ENCODE assay signal across 1 cellular context in genomic region chr1:1780598-1781525, GRCh38.
TF ChIP-seq lines count a peak whose summit lies in the region.

No MANE protein-coding gene starts in this region.

TF ChIP-seq in K562, 482 proteins besides CTCF, POLR2A, EP300 and RAD21 (continued from another document and continues in another):
- TF ChIP-seq NCOA1 (IDR thresholded peaks at IDR 0.05; ENCODE audit: low read depth): no peak
- TF ChIP-seq GATAD2B (IDR thresholded peaks at IDR 0.05; ENCODE audit: borderline replicate concordance): no peak
- no peak for TF ChIP-seq MYC (IDR thresholded peaks at IDR 0.05; ENCODE audit: low read depth, low read length)
- TF ChIP-seq MYC (CRISPR knock-in tag; IDR thresholded peaks at IDR 0.05; ENCODE audit: borderline replicate concordance, low read depth): 0 out of 2 replicates have a peak, but pooled peaks have one; percentile 7
- TF ChIP-seq ATF7 (IDR thresholded peaks at IDR 0.05): no peak
- no peak for TF ChIP-seq MXI1 (IDR thresholded peaks at IDR 0.05; ENCODE audit: low read depth, low read length)
- TF ChIP-seq YY1 (IDR thresholded peaks at IDR 0.05; ENCODE audit: borderline replicate concordance in 1 of 3, control insufficient read depth in 1 of 3, extremely low read depth in 1 of 3, insufficient read depth in 3 of 3, insufficient read length in 1 of 3, insufficient replicate concordance in 2 of 3, low read depth in 1 of 3, low read length in 2 of 3): no peak
- no peak for TF ChIP-seq ASH1L (IDR thresholded peaks at IDR 0.05; ENCODE audit: borderline replicate concordance, low read depth, partially characterized antibody)
- TF ChIP-seq PHF8 (IDR thresholded peaks at IDR 0.05; ENCODE audit: borderline replicate concordance, low read length): no peak; the same call in 1 of the 2 replicates
- no peak; the same call in 1 of the 2 replicates for TF ChIP-seq JUND (IDR thresholded peaks at IDR 0.05; ENCODE audit: borderline replicate concordance, low read depth, low read length)
- 0 out of 3 replicates have a peak, but pooled peaks have one; percentile 5 for TF ChIP-seq JUND (tag; IDR thresholded peaks at IDR 0.05; ENCODE audit: borderline replicate concordance, low read depth, low read length)
- no peak for TF ChIP-seq HMG20B (CRISPR knock-in tag; IDR thresholded peaks at IDR 0.05)
- TF ChIP-seq XRCC3 (IDR thresholded peaks at IDR 0.05): no peak
- no peak for TF ChIP-seq ZNF449 (CRISPR knock-in tag; IDR thresholded peaks at IDR 0.05)
- TF ChIP-seq ZNF280B (CRISPR knock-in tag; IDR thresholded peaks at IDR 0.05): no peak
- TF ChIP-seq PURB (CRISPR knock-in tag; IDR thresholded peaks at IDR 0.05; ENCODE audit: low read depth): no peak
- no peak for TF ChIP-seq ZNF583 (CRISPR knock-in tag; IDR thresholded peaks at IDR 0.05)
- TF ChIP-seq NR2C2 (CRISPR knock-in tag; IDR thresholded peaks at IDR 0.05): no peak
- TF ChIP-seq NR2C2 (tag; IDR thresholded peaks at IDR 0.05): peak; percentile 53; the same call in 1 of the 2 replicates
- TF ChIP-seq FOSL1 (tag; conservative IDR thresholded peaks at IDR 0.05): no peak
- no peak for TF ChIP-seq ZBTB7A (IDR thresholded peaks at IDR 0.05; ENCODE audit: borderline replicate concordance, control insufficient read depth, low read depth, low read length)
- no peak for TF ChIP-seq POLR2AphosphoS5 (IDR thresholded peaks at IDR 0.05; ENCODE audit: control insufficient read depth, insufficient read depth, low read depth, low read length)
- no peak for TF ChIP-seq CHD2 (IDR thresholded peaks at IDR 0.05; ENCODE audit: low read depth, low read length)
- no peak for TF ChIP-seq HBP1 (CRISPR knock-in tag; IDR thresholded peaks at IDR 0.05)
- no peak for TF ChIP-seq COPS2 (conservative IDR thresholded peaks at IDR 0.05)
- TF ChIP-seq KLF13 (tag; IDR thresholded peaks at IDR 0.05; ENCODE audit: borderline replicate concordance, low read depth): no peak
- no peak; a peak in 2 of 4 replicates for TF ChIP-seq ZNF639 (CRISPR knock-in tag; conservative IDR thresholded peaks at IDR 0.05 in 1 of 2, IDR thresholded peaks at IDR 0.05 in 1 of 2)
- no peak for TF ChIP-seq ZFP91 (CRISPR knock-in tag; IDR thresholded peaks at IDR 0.05)
- TF ChIP-seq BRD9 (IDR thresholded peaks at IDR 0.05; ENCODE audit: low read depth, partially characterized antibody): no peak
- no peak for TF ChIP-seq PRMT5 (CRISPR knock-in tag; IDR thresholded peaks at IDR 0.05)
- TF ChIP-seq ID3 (CRISPR knock-in tag; IDR thresholded peaks at IDR 0.05): no peak
- TF ChIP-seq ID3 (tag; IDR thresholded peaks at IDR 0.05): no peak
- no peak for TF ChIP-seq RCOR1 (IDR thresholded peaks at IDR 0.05; ENCODE audit: borderline replicate concordance in 1 of 2, low read depth in 2 of 2, low read length in 2 of 2)
- TF ChIP-seq ZNF592 (IDR thresholded peaks at IDR 0.05): peak; percentile 26; the same call in 1 of the 2 replicates
- peak; percentile 19; the same call in 1 of the 2 replicates for TF ChIP-seq CBFA2T3 (IDR thresholded peaks at IDR 0.05)
- TF ChIP-seq HMG20A (CRISPR knock-in tag; conservative IDR thresholded peaks at IDR 0.05): no peak
- no peak for TF ChIP-seq SREBF2 (CRISPR knock-in tag; IDR thresholded peaks at IDR 0.05)
- no peak for TF ChIP-seq E2F4 (CRISPR knock-in tag; IDR thresholded peaks at IDR 0.05; ENCODE audit: low read depth)
- no peak for TF ChIP-seq SNAPC5 (CRISPR knock-in tag; IDR thresholded peaks at IDR 0.05)
- no peak for TF ChIP-seq SMARCB1 (IDR thresholded peaks at IDR 0.05; ENCODE audit: insufficient read length, low read depth)
- TF ChIP-seq TAF15 (IDR thresholded peaks at IDR 0.05; ENCODE audit: low read depth, low read length): no peak
- no peak for TF ChIP-seq FUS (optimal IDR thresholded peaks at IDR 0.05; ENCODE audit: low read depth, low read length)
- no peak for TF ChIP-seq NR2C1 (IDR thresholded peaks at IDR 0.05)
- TF ChIP-seq NR2C1 (tag; IDR thresholded peaks at IDR 0.05): no peak
- TF ChIP-seq MTA3 (IDR thresholded peaks at IDR 0.05; ENCODE audit: borderline replicate concordance): 0 out of 2 replicates have a peak, but pooled peaks have one; percentile 10
- TF ChIP-seq STAT6 (CRISPR knock-in tag; IDR thresholded peaks at IDR 0.05): no peak
- peak; percentile 56 for TF ChIP-seq EGR1 (conservative IDR thresholded peaks at IDR 0.05)
- TF ChIP-seq NFIC (IDR thresholded peaks at IDR 0.05): no peak
- peak; percentile 54 for TF ChIP-seq GABPA (tag; conservative IDR thresholded peaks at IDR 0.05; ENCODE audit: low read depth)
- TF ChIP-seq NFE2L1 (tag; IDR thresholded peaks at IDR 0.05; ENCODE audit: borderline replicate concordance, low read depth): no peak
- TF ChIP-seq C11orf30 (IDR thresholded peaks at IDR 0.05; ENCODE audit: low read depth): no peak
- no peak for TF ChIP-seq KDM2B (CRISPR knock-in tag; IDR thresholded peaks at IDR 0.05)
- no peak for TF ChIP-seq TFAP4 (CRISPR knock-in tag; IDR thresholded peaks at IDR 0.05; ENCODE audit: borderline replicate concordance)
- TF ChIP-seq ZKSCAN3 (CRISPR knock-in tag; IDR thresholded peaks at IDR 0.05): no peak
- no peak for TF ChIP-seq KLF10 (CRISPR knock-in tag; IDR thresholded peaks at IDR 0.05)
